Comparison of ENCODE assay signal across 11 cellular contexts in genomic region chr16:48158296-48158695, GRCh38. TPM values are rescaled to one million over a fixed set of nuclear protein-coding genes. Genes with fewer than 3 reads are reported as not detected.
DNase-seq lines count a peak whose midpoint lies in the region; ATAC-seq and TF ChIP-seq lines count a peak whose summit lies in the region.
"Had no signal": no experiment of that assay in that cellular context is flagged by ENCODE, and none has a peak within 500 bp of the region (broad histone marks: within the 10 kb centered on the region; RNA-seq: fewer than 3 reads in every experiment).

No MANE protein-coding gene starts in this region.

- H3K36me3 Mint-ChIP-seq in activated T-helper 17 cell treated with anti-CD3 and anti-CD28 coated beads, Interleukin-2, amount 50 U/mL, for 72 hours (ENCODE audit: low read depth): peaks cover 10% of the 10 kb centered on the region
- no peaks in the 10 kb centered on the region for H3K36me3 Mint-ChIP-seq in neural progenitor cell

- H2AFZ ChIP-seq in neural progenitor cell (replicated peaks): no peak overlapping the region

- peak overlapping the region; percentile 96 for H3K27ac Mint-ChIP-seq in activated T-helper 17 cell treated with anti-CD3 and anti-CD28 coated beads, Interleukin-2, amount 50 U/mL, for 72 hours
- H3K27ac Mint-ChIP-seq in neural progenitor cell: no peak overlapping the region

- H3K9me3 Mint-ChIP-seq in activated T-helper 17 cell treated with anti-CD3 and anti-CD28 coated beads, Interleukin-2, amount 50 U/mL, for 72 hours: no peaks in the 10 kb centered on the region
- no peaks in the 10 kb centered on the region for H3K9me3 Mint-ChIP-seq in neural progenitor cell

- H3K27ac ChIP-seq in neural progenitor cell: no peak overlapping the region
- H3K27ac ChIP-seq: C4-2B, skin epidermis, VCaP had no signal

- no peaks in the 10 kb centered on the region for H3F3A ChIP-seq in neural progenitor cell (ENCODE audit: low read depth)

- peaks cover 3% of the 10 kb centered on the region for H3K27me3 Mint-ChIP-seq in activated T-helper 17 cell treated with anti-CD3 and anti-CD28 coated beads, Interleukin-2, amount 50 U/mL, for 72 hours
- H3K27me3 Mint-ChIP-seq in neural progenitor cell (ENCODE audit: insufficient read depth, low read depth): peaks cover 5% of the 10 kb centered on the region

- TF ChIP-seq CTCF in neural progenitor cell (IDR thresholded peaks at IDR 0.05): no peak

- H3K4me3 ChIP-seq in neural progenitor cell: no peak overlapping the region
- H3K4me3 ChIP-seq: skin epidermis had no signal

- no peaks in the 10 kb centered on the region for H3K4me1 ChIP-seq in neural progenitor cell

- peaks cover 4% of the 10 kb centered on the region for H3K27me3 ChIP-seq in neural progenitor cell

- H3K4me1 Mint-ChIP-seq in activated T-helper 17 cell treated with anti-CD3 and anti-CD28 coated beads, Interleukin-2, amount 50 U/mL, for 72 hours: peaks cover 15% of the 10 kb centered on the region
- H3K4me1 Mint-ChIP-seq in neural progenitor cell: peaks cover 17% of the 10 kb centered on the region

- peak overlapping the region; percentile 60 for H3K4me3 Mint-ChIP-seq in activated T-helper 17 cell treated with anti-CD3 and anti-CD28 coated beads, Interleukin-2, amount 50 U/mL, for 72 hours
- H3K4me3 Mint-ChIP-seq in neural progenitor cell: no peak overlapping the region

- H3K79me2 ChIP-seq in neural progenitor cell (ENCODE audit: low read depth): no peaks in the 10 kb centered on the region

- H3K4me2 ChIP-seq in neural progenitor cell: no peak overlapping the region

- ATAC-seq in HG03439 (IDR thresholded peaks at IDR 0.05; ENCODE audit: unreplicated experiment) (peak; percentile 60), GM19023 (IDR thresholded peaks at IDR 0.05; ENCODE audit: unreplicated experiment) (no peak)
- peak; percentile 96 for ATAC-seq in activated T-helper 17 cell treated with anti-CD3 and anti-CD28 coated beads, Interleukin-2, amount 50 U/mL, for 72 hours (replicated peaks)

- no peaks in the 10 kb centered on the region for H3K9me3 ChIP-seq in neural progenitor cell (ENCODE audit: low read depth)

- H3K9ac ChIP-seq in neural progenitor cell: no peak overlapping the region

- DNase-seq in activated CD8-positive, alpha-beta memory T cell treated with anti-CD3 and anti-CD28 coated beads for 24 hours: peak; percentile 69
- DNase-seq in activated CD8-positive, alpha-beta memory T cell treated with anti-CD3 and anti-CD28 coated beads, Interleukin-2, amount 50 U/mL, for 4 hours: no peak
- DNase-seq in stimulated activated CD4-positive, alpha-beta T cell treated with anti-CD3 and anti-CD28 coated beads, Interleukin-2, amount 100 ng/mL, for 48 hours: peak; percentile 28 to 31
- DNase-seq in neural progenitor cell (ENCODE audit: low spot score) (no peak), NCI-H1092 treated with DMSO at 0.1 percent for 48 hours (lab: John Stamatoyannopoulos, UW) (no peak)

- H3K36me3 ChIP-seq in neural progenitor cell: no peaks in the 10 kb centered on the region

- H4K20me1 ChIP-seq in neural progenitor cell (ENCODE audit: low read depth): no peaks in the 10 kb centered on the region

RNA-seq across cellular contexts. Expression of gene ABCC12, which starts 2.5 kb away (rescaled TPM):
- not detected for total RNA-seq in activated T-helper 17 cell treated with anti-CD3 and anti-CD28 coated beads, Interleukin-2, amount 50 U/mL, for 72 hours
- total RNA-seq in neural progenitor cell (ENCODE audit: low replicate concordance): 0.06 and 0.12 TPM in 2 replicates

Comparison
In these comparisons a context has a peak if more than half of its experiments do, and no peak if none do; other contexts are left out.
1. DNase-seq: peak in activated CD8-positive, alpha-beta memory T cell treated with anti-CD3 and anti-CD28 coated beads for 24 hours (single experiment) and stimulated activated CD4-positive, alpha-beta T cell treated with anti-CD3 and anti-CD28 coated beads, Interleukin-2, amount 100 ng/mL, for 48 hours (2 of 2); none in activated CD8-positive, alpha-beta memory T cell treated with anti-CD3 and anti-CD28 coated beads, Interleukin-2, amount 50 U/mL, for 4 hours (single experiment), neural progenitor cell (single experiment) and NCI-H1092 treated with DMSO at 0.1 percent for 48 hours (single experiment).